Comparison of ENCODE assay signal across 23 cellular contexts in the genomic region with DNA sequence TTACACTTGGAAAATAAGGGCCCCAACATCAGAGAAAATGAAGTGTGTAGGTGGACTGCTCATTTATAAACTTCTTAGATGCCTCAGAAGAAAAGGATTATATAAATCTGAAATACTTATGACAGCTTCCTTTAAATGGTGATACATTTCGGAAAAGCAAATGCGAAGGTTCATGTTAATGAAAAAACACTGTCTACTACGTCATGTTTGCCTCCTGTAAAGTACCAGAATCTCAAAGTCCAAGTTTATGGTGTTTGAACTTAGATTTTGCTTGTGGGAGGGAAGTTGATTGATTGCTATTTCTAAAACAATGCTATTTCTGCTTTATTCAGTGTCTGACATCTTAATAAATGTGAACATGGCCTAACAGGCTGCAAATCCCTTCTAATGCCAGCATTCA.
DNase-seq lines count a peak whose midpoint lies in the region; TF ChIP-seq lines count a peak whose summit lies in the region.
"Had no signal": no experiment of that assay in that cellular context is flagged by ENCODE, and none has a peak within 500 bp of the region (broad histone marks: within the 10 kb centered on the region; RNA-seq: fewer than 3 reads in every experiment).

No MANE protein-coding gene starts in this region.

- no peak overlapping the region for H3K27ac ChIP-seq in SU-DHL-6 (ENCODE audit: low read depth, low read length)
- H3K27ac ChIP-seq in endodermal cell (ENCODE audit: low read depth, low read length), result peak overlapping the region; percentile 51
- peak overlapping the region; percentile 94 for H3K27ac ChIP-seq in temporal lobe (ENCODE audit: low read depth, low read length)
- H3K27ac ChIP-seq in tibial artery, result no peak overlapping the region
- H3K27ac ChIP-seq: BLaER1 treated with 17β-estradiol and CSF1 and Interleukin-3, amounts not matched to agents 10 nM and 100 nM; HL-60 had no signal

- H3K4me3 ChIP-seq in SU-DHL-6 (ENCODE audit: insufficient read depth, low read length, poor library complexity, severe bottlenecking), result no peak overlapping the region
- no peak overlapping the region for H3K4me3 ChIP-seq in endodermal cell (ENCODE audit: low read length)
- H3K4me3 ChIP-seq in tibial artery, result no peak overlapping the region
- H3K4me3 ChIP-seq: BLaER1 treated with 17β-estradiol and CSF1 and Interleukin-3, amounts not matched to agents 10 nM and 100 nM; GM12878 had no signal

- H3K9me2 ChIP-seq in SU-DHL-6 (replicated peaks; ENCODE audit: insufficient read depth, low read length), result no peaks in the 10 kb centered on the region

- H3K27me3 Mint-ChIP-seq in endodermal cell (ENCODE audit: insufficient read depth) (no peaks in the 10 kb centered on the region), nephron (ENCODE audit: low read depth) (peaks cover 3% of the 10 kb centered on the region)
- H3K27me3 Mint-ChIP-seq: CD4-positive, alpha-beta memory T cell had no signal

- peaks cover 6% of the 10 kb centered on the region for H3K36me3 Mint-ChIP-seq in endodermal cell (ENCODE audit: low read depth)
- H3K36me3 Mint-ChIP-seq in nephron (ENCODE audit: low read depth), result no peaks in the 10 kb centered on the region
- H3K36me3 Mint-ChIP-seq: CD4-positive, alpha-beta memory T cell had no signal

- TF ChIP-seq CTCF in SU-DHL-6 (IDR thresholded peaks at IDR 0.05; ENCODE audit: insufficient read depth, low read length, poor library complexity, severe bottlenecking) (no peak), endodermal cell (conservative IDR thresholded peaks at IDR 0.05) (no peak), nephron (IDR thresholded peaks at IDR 0.05; ENCODE audit: unreplicated experiment in 3 of 3) (no peak), tibial artery (IDR thresholded peaks at IDR 0.05) (no peak)

- H3K4me2 ChIP-seq in SU-DHL-6 (ENCODE audit: low read depth, low read length, poor library complexity, severe bottlenecking), result peak overlapping the region; percentile 43
- H3K4me2 ChIP-seq: BLaER1 treated with 17β-estradiol and CSF1 and Interleukin-3, amounts not matched to agents 10 nM and 100 nM had no signal

- 93% methylated on average over 3 of the region's 3 CpGs for WGBS in endodermal cell (ENCODE audit: insufficient coverage in 1 of 2, insufficient read length in 1 of 2), 2 experiments

- H3K9me3 Mint-ChIP-seq in endodermal cell, result peaks cover 24% of the 10 kb centered on the region
- H3K9me3 Mint-ChIP-seq in nephron, result peaks cover 8% of the 10 kb centered on the region

- H3K36me3 ChIP-seq in SU-DHL-6 (ENCODE audit: low read length) (no peaks in the 10 kb centered on the region), endodermal cell (ENCODE audit: control insufficient read depth, insufficient read depth, low read length) (no peaks in the 10 kb centered on the region), tibial artery (no peaks in the 10 kb centered on the region)
- H3K36me3 ChIP-seq: BLaER1 treated with 17β-estradiol and CSF1 and Interleukin-3, amounts not matched to agents 10 nM and 100 nM had no signal

- H3K4me1 Mint-ChIP-seq in endodermal cell (peaks cover 51% of the 10 kb centered on the region), nephron (peaks cover 53% of the 10 kb centered on the region)
- H3K4me1 Mint-ChIP-seq: CD4-positive, alpha-beta memory T cell had no signal

- H3F3A ChIP-seq in SU-DHL-6 (ENCODE audit: insufficient read depth), result no peaks in the 10 kb centered on the region

- intact Hi-C loops in tibial artery (cut with DNase I; ENCODE audit: low total_unique reads), result no loop called here

- no peak overlapping the region for H2AFZ ChIP-seq in SU-DHL-6 (ENCODE audit: low read depth, low read length, severe bottlenecking)

- H3K27ac Mint-ChIP-seq in endodermal cell (no peak overlapping the region), nephron (peak overlapping the region in 2 of 3 experiments; percentile 10 to 23)
- H3K27ac Mint-ChIP-seq: CD4-positive, alpha-beta memory T cell had no signal

- H3K9ac ChIP-seq in SU-DHL-6 (ENCODE audit: low read length), result no peak overlapping the region
- H3K9ac ChIP-seq in endodermal cell (ENCODE audit: extremely low read depth, low read length, poor library complexity, severe bottlenecking), result no peak overlapping the region
- H3K9ac ChIP-seq: BLaER1 treated with 17β-estradiol and CSF1 and Interleukin-3, amounts not matched to agents 10 nM and 100 nM had no signal

- H3K4me1 ChIP-seq in endodermal cell (ENCODE audit: control insufficient read depth, insufficient read depth, low read length) (peaks cover 3% of the 10 kb centered on the region), tibial artery (no peaks in the 10 kb centered on the region)

- DNase-seq in endodermal cell, result no peak
- no peak for DNase-seq in islet precursor cell
- no peak for DNase-seq in NCI-H2107 (lab: John Stamatoyannopoulos, UW)
- no peak for DNase-seq in tibial artery
- DNase-seq: Caco-2; CD4-positive, alpha-beta memory T cell; DMS 273 treated with DMSO at 0.1 percent for 48 hours; DND-41; GOT3; HCEC 1CT; KBM-7; NCI-H1105; NCI-H2029; NCI-H226; NCI-H510A treated with DMSO at 0.1 percent for 48 hours; NCI-H748 treated with DMSO at 0.1 percent for 48 hours; SIG-M5 had no signal

- no peaks in the 10 kb centered on the region for H3K27me3 ChIP-seq in SU-DHL-6 (ENCODE audit: low read length)
- H3K27me3 ChIP-seq in endodermal cell (ENCODE audit: control insufficient read depth, insufficient read depth, low read length, poor library complexity, severe bottlenecking), result no peaks in the 10 kb centered on the region
- H3K27me3 ChIP-seq in tibial artery, result no peaks in the 10 kb centered on the region
- H3K27me3 ChIP-seq: BLaER1 treated with 17β-estradiol and CSF1 and Interleukin-3, amounts not matched to agents 10 nM and 100 nM had no signal

- no peak overlapping the region for H3K4me3 Mint-ChIP-seq in endodermal cell
- H3K4me3 Mint-ChIP-seq in nephron, result no peak overlapping the region
- H3K4me3 Mint-ChIP-seq: CD4-positive, alpha-beta memory T cell had no signal

- H3K9me3 ChIP-seq in SU-DHL-6 (ENCODE audit: insufficient read depth, low read length) (no peaks in the 10 kb centered on the region), endodermal cell (ENCODE audit: control insufficient read depth, low read length) (peaks cover 15% of the 10 kb centered on the region), tibial artery (no peaks in the 10 kb centered on the region)
- H3K9me3 ChIP-seq: Caco-2 had no signal

- H3K79me2 ChIP-seq in SU-DHL-6 (ENCODE audit: insufficient read depth, low read length), result no peaks in the 10 kb centered on the region

- no peaks in the 10 kb centered on the region for H4K20me1 ChIP-seq in SU-DHL-6 (ENCODE audit: low read depth, low read length)
- H4K20me1 ChIP-seq: BLaER1 treated with 17β-estradiol and CSF1 and Interleukin-3, amounts not matched to agents 10 nM and 100 nM had no signal

Comparison
In these comparisons a context has a peak if more than half of its experiments do, and no peak if none do; other contexts are left out.
1. H3K27ac ChIP-seq: peak in endodermal cell (single experiment) and temporal lobe (single experiment); none in SU-DHL-6 (single experiment) and tibial artery (0 of 2).